In the genomic region with DNA sequence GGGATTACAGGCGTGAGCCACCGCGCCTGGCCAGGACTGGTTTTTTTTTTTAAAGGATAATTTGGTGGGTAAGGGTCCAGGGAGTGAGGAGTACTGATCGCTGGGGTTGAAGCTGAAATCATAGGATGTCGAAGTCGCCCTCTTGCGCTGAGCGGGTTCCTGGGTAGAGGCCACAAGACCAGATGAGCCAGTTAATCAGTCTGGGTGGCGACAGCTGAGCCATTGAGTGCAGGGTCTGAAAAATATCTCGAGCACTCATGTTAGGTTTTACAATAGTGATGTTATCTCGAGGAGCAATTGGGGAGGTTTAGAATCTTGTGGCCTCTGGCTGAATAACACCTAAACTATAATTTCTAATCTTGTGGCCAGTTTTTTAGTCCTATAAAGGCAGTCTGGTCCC, we compare ENCODE assay signal across 24 cellular contexts. TPM values are rescaled to one million over a fixed set of nuclear protein-coding genes. Genes with fewer than 3 reads are reported as not detected.
"Had no signal": no experiment of that assay in that cellular context is flagged by ENCODE, and none has a peak within 500 bp of the region (broad histone marks: within the 10 kb centered on the region; RNA-seq: fewer than 3 reads in every experiment).

No MANE protein-coding gene starts in this region.

- H3K9me3 ChIP-seq: esophagus squamous epithelium, heart right ventricle, pancreas, stomach, thoracic aorta, transverse colon had no signal

- H3K4me3 ChIP-seq: esophagus squamous epithelium, heart right ventricle, pancreas, stomach, thoracic aorta, transverse colon had no signal

- H3K4me3 Mint-ChIP-seq: dendritic cell treated with granulocyte-macrophage colony-stimulating factor and Interleukin-4, amounts not matched to agents 40 ng/mL and 50 ng/mL, for 4 days; natural killer cell had no signal

- H3K36me3 ChIP-seq: esophagus squamous epithelium, heart right ventricle, pancreas, stomach, thoracic aorta, transverse colon had no signal

- H3K4me1 ChIP-seq: heart right ventricle, pancreas had no signal

- H3K36me3 Mint-ChIP-seq: natural killer cell had no signal

- ATAC-seq: heart right ventricle, left lobe of liver, natural killer cell, pancreas, right cardiac atrium had no signal

- H3K27me3 ChIP-seq: esophagus squamous epithelium, heart right ventricle, pancreas, stomach, transverse colon had no signal

- H3K27ac Mint-ChIP-seq: dendritic cell treated with granulocyte-macrophage colony-stimulating factor and Interleukin-4, amounts not matched to agents 40 ng/mL and 50 ng/mL, for 4 days; progenitor cell of endocrine pancreas had no signal

- H3K9me3 Mint-ChIP-seq: dendritic cell treated with granulocyte-macrophage colony-stimulating factor and Interleukin-4, amounts not matched to agents 40 ng/mL and 50 ng/mL, for 4 days; natural killer cell had no signal

- H3K27ac ChIP-seq: esophagus squamous epithelium, heart right ventricle, pancreas, stomach, thoracic aorta, transverse colon had no signal

- DNase-seq: esophagus squamous epithelium; foreskin melanocyte; heart right ventricle; hypothalamus; mammary epithelial cell; natural killer cell; occipital lobe; pancreas; right cardiac atrium; small intestine; stimulated activated CD4-positive, alpha-beta T cell treated with anti-CD3 and anti-CD28 coated beads, Interleukin-12 subunit alpha, Interleukin-12 subunit beta, amount 100 ng/mL, for 4 hours; stimulated activated naive CD4-positive, alpha-beta T cell; substantia nigra; transverse colon had no signal

- H3K27me3 Mint-ChIP-seq: progenitor cell of endocrine pancreas had no signal

RNA-seq across cellular contexts. Expression of a gene that starts 7.8 kb away (rescaled TPM):
- total RNA-seq: epithelial cell of proximal tubule, esophagus squamous epithelium, heart right ventricle, left lobe of liver, lower leg skin, mammary epithelial cell, mesenteric fat pad, mononuclear cell, natural killer cell, occipital lobe, pancreas, progenitor cell of endocrine pancreas, right cardiac atrium, stomach, thoracic aorta, transverse colon had no signal
- polyA plus RNA-seq: mammary epithelial cell, small intestine, stomach, urinary bladder had no signal
